In genomic region chr5:132866342-132867045, GRCh38 we compare ENCODE assay signal across 8 cellular contexts.
A peak's percentile ranks its signal among the peaks of the same experiment; 100 is the strongest.
DNase-seq lines count a peak whose midpoint lies in the region; ATAC-seq lines count a peak whose summit lies in the region.

Gene GDF9 (minus strand): TSS chr5:132866469. CDS start chr5:132864533, 1,936 bp downstream.
Gene UQCRQ (plus strand): TSS chr5:132866642. CDS start chr5:132866882, 240 bp downstream.

- H3K27me3 ChIP-seq in effector memory CD4-positive, alpha-beta T cell (replicated peaks; ENCODE audit: control insufficient read depth, insufficient read depth, low read length, poor library complexity, severe bottlenecking), result no peaks in the 10 kb centered on the region

- no peaks in the 10 kb centered on the region for H3K9me3 ChIP-seq in effector memory CD4-positive, alpha-beta T cell (ENCODE audit: control insufficient read depth, low read length)

- H3K36me3 ChIP-seq in effector memory CD4-positive, alpha-beta T cell (ENCODE audit: control insufficient read depth, insufficient read depth, low read length), result peaks cover 3% of the 10 kb centered on the region

- ATAC-seq in GM19468 (IDR thresholded peaks at IDR 0.05; ENCODE audit: extremely low read depth, unreplicated experiment), result peak; percentile 89

- DNase-seq in COLO829 (ENCODE audit: low spot score), result peak; percentile 91
- DNase-seq in HS-5 (ENCODE audit: low read depth), result peak; percentile 99
- peak; percentile 51 for DNase-seq in NK-92 (lab: John Stamatoyannopoulos, UW; ENCODE audit: unreplicated experiment)
- peak; percentile 81 to 87 for DNase-seq in activated CD8-positive, alpha-beta memory T cell treated with anti-CD3 and anti-CD28 coated beads for 4 hours (ENCODE audit: low read depth in 2 of 2)
- peak; percentile 86 to 93 (median 88) for DNase-seq in effector memory CD4-positive, alpha-beta T cell
- peak; percentile 100 for DNase-seq in medulla oblongata (ENCODE audit: extremely low spot score)
- peak; percentile 82 for DNase-seq in stimulated activated CD8-positive, alpha-beta memory T cell treated with anti-CD3 and anti-CD28 coated beads, Interleukin-12 subunit alpha, Interleukin-12 subunit beta, amount 100 ng/mL, for 1 hour (ENCODE audit: low read depth)

- H3K27ac ChIP-seq in effector memory CD4-positive, alpha-beta T cell (ENCODE audit: insufficient read depth, low read length, poor library complexity, severe bottlenecking), result peak within 1 kb of the TSS; percentile 88

- peaks cover 14% of the 10 kb centered on the region for H3K4me1 ChIP-seq in effector memory CD4-positive, alpha-beta T cell (ENCODE audit: control insufficient read depth, insufficient read depth, low read length, poor library complexity, severe bottlenecking)

- peak within 1 kb of the TSS; percentile 74 for H3K4me3 ChIP-seq in effector memory CD4-positive, alpha-beta T cell (ENCODE audit: insufficient read depth, low read depth, low read length, poor library complexity, severe bottlenecking)

Comparison
In these comparisons a context has a peak if more than half of its experiments do, and no peak if none do; other contexts are left out.
1. Peak in every context shown above with its lines: DNase-seq, ATAC-seq, H3K4me3 ChIP-seq and H3K27ac ChIP-seq.